ENCODE assay signal across 1 cellular context in the genomic region with DNA sequence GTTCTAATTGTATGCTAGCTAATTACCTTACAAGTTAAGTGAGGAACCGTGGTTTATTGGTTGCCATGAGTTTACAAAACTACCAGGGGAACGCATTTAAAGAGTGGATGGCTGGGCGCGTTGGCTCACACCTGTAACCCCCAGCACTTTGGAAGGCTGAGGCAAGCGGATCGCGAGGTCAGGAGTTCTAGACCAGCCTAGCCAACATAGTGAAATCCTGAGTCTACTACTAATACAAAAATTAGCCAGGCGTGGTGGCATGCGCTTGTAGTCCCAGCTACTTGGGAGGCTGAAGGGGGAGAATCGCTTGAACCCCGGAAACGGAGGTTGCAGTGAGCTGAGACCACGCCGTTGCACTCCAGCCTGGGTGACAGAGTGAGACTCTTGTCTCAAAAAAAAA.
TF ChIP-seq lines count a peak whose summit lies in the region.

No MANE protein-coding gene starts in this region.

TF ChIP-seq in neural cell, 6 proteins besides CTCF, POLR2A, EP300 and RAD21 (continued from another document):
- TF ChIP-seq, protein P1, sequence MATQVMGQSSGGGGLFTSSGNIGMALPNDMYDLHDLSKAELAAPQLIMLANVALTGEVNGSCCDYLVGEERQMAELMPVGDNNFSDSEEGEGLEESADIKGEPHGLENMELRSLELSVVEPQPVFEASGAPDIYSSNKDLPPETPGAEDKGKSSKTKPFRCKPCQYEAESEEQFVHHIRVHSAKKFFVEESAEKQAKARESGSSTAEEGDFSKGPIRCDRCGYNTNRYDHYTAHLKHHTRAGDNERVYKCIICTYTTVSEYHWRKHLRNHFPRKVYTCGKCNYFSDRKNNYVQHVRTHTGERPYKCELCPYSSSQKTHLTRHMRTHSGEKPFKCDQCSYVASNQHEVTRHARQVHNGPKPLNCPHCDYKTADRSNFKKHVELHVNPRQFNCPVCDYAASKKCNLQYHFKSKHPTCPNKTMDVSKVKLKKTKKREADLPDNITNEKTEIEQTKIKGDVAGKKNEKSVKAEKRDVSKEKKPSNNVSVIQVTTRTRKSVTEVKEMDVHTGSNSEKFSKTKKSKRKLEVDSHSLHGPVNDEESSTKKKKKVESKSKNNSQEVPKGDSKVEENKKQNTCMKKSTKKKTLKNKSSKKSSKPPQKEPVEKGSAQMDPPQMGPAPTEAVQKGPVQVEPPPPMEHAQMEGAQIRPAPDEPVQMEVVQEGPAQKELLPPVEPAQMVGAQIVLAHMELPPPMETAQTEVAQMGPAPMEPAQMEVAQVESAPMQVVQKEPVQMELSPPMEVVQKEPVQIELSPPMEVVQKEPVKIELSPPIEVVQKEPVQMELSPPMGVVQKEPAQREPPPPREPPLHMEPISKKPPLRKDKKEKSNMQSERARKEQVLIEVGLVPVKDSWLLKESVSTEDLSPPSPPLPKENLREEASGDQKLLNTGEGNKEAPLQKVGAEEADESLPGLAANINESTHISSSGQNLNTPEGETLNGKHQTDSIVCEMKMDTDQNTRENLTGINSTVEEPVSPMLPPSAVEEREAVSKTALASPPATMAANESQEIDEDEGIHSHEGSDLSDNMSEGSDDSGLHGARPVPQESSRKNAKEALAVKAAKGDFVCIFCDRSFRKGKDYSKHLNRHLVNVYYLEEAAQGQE (IDR thresholded peaks at IDR 0.05; ENCODE audit: borderline replicate concordance) = no peak
- TF ChIP-seq MXI1 (conservative IDR thresholded peaks at IDR 0.05; ENCODE audit: poor library complexity, severe bottlenecking) = no peak
